In genomic region chr4:158814207-158814606, GRCh38 we compare ENCODE assay signal across 27 cellular contexts. TPM values are rescaled to one million over a fixed set of nuclear protein-coding genes. Genes with fewer than 3 reads are reported as not detected.
DNase-seq lines count a peak whose midpoint lies in the region; ATAC-seq and TF ChIP-seq lines count a peak whose summit lies in the region.
"Had no signal": no experiment of that assay in that cellular context is flagged by ENCODE, and none has a peak within 500 bp of the region (broad histone marks: within the 10 kb centered on the region; RNA-seq: fewer than 3 reads in every experiment).

No MANE protein-coding gene starts in this region.

- H3K27me3 Mint-ChIP-seq in CD14-positive monocyte (ENCODE audit: low read depth in 3 of 3) = no peaks in the 10 kb centered on the region
- H3K27me3 Mint-ChIP-seq: activated CD4-positive, alpha-beta T cell treated with anti-CD3 and anti-CD28 coated beads, Interleukin-2, amount 10 ng/mL, durations not matched to agents 24 days and 14 days; dendritic cell treated with granulocyte-macrophage colony-stimulating factor and Interleukin-4, amounts not matched to agents 40 ng/mL and 50 ng/mL, for 4 days had no signal

- intact Hi-C loops in body of pancreas (cut with DNase I) (no loop called here), lower lobe of right lung (cut with DNase I) (no loop called here), CD14-positive monocyte (cut with micrococcal nuclease) (loop anchor here (5.0 kb wide), 1 partner anchor 47 kb away; the partner anchor contains the start of gene FNIP2 (in 2 of the 2))

- H3K27me3 ChIP-seq in body of pancreas = no peaks in the 10 kb centered on the region
- no peaks in the 10 kb centered on the region for H3K27me3 ChIP-seq in lower lobe of right lung (ENCODE audit: low read depth)
- H3K27me3 ChIP-seq in smooth muscle cell (ENCODE audit: low read depth) = no peaks in the 10 kb centered on the region
- H3K27me3 ChIP-seq in suprapubic skin = no peaks in the 10 kb centered on the region
- H3K27me3 ChIP-seq: BLaER1 treated with 17β-estradiol and CSF1 and Interleukin-3, amounts not matched to agents 10 nM and 100 nM; vagina had no signal

- no peak for TF ChIP-seq EP300 in suprapubic skin (IDR thresholded peaks at IDR 0.05)

- no peak overlapping the region for H3K4me3 ChIP-seq in LNCaP clone FGC (ENCODE audit: low read depth, low read length)
- H3K4me3 ChIP-seq in body of pancreas = no peak overlapping the region
- H3K4me3 ChIP-seq in lower lobe of right lung = no peak overlapping the region
- H3K4me3 ChIP-seq in smooth muscle cell = no peak overlapping the region
- H3K4me3 ChIP-seq in suprapubic skin = no peak overlapping the region
- H3K4me3 ChIP-seq: BLaER1 treated with 17β-estradiol and CSF1 and Interleukin-3, amounts not matched to agents 10 nM and 100 nM; K562; vagina had no signal

- WGBS in body of pancreas, 2 donors = 6 to 18% methylated on average over 3 of the region's 3 CpGs
- WGBS in smooth muscle cell (ENCODE audit: low lambda C conversion rate) = 81% methylated on average over 3 of the region's 3 CpGs
- 83% methylated on average over 3 of the region's 3 CpGs for WGBS in suprapubic skin

- peak overlapping the region; percentile 38 for H3K4me2 ChIP-seq in smooth muscle cell

- H3K36me3 ChIP-seq in body of pancreas (replicated peaks in 1 of 2; ENCODE audit: insufficient read depth in 1 of 2, low read depth in 2 of 2) (no peaks in the 10 kb centered on the region), lower lobe of right lung (no peaks in the 10 kb centered on the region), smooth muscle cell (ENCODE audit: low read depth) (no peaks in the 10 kb centered on the region), suprapubic skin (no peaks in the 10 kb centered on the region)
- H3K36me3 ChIP-seq: vagina had no signal

- H3K9me3 Mint-ChIP-seq in CD14-positive monocyte = peaks cover 0 to 2% (median 0%) of the 10 kb centered on the region in 7 donors
- H3K9me3 Mint-ChIP-seq: activated CD4-positive, alpha-beta T cell treated with anti-CD3 and anti-CD28 coated beads, Interleukin-2, amount 10 ng/mL, durations not matched to agents 24 days and 14 days; activated naive CD4-positive, alpha-beta T cell treated with anti-CD3 and anti-CD28 coated beads for 36 hours; activated T-cell treated with anti-CD3 and anti-CD28 coated beads, Interleukin-2, amount 50 U/mL, for 72 hours; dendritic cell treated with granulocyte-macrophage colony-stimulating factor and Interleukin-4, amounts not matched to agents 40 ng/mL and 50 ng/mL, for 4 days; naive thymus-derived CD8-positive, alpha-beta T cell; T-helper 2 cell treated with Interferon-gamma antibody and Interleukin-4, amounts not matched to agents 5 μg/mL and 100 μg/mL, for 36 hours had no signal

- H3K4me1 ChIP-seq in body of pancreas (peaks cover 68% of the 10 kb centered on the region), lower lobe of right lung (peaks cover 90% of the 10 kb centered on the region), smooth muscle cell (ENCODE audit: low read depth) (peaks cover 4% of the 10 kb centered on the region), suprapubic skin (peaks cover 53% of the 10 kb centered on the region)

- peaks cover 78% of the 10 kb centered on the region for H3K4me1 Mint-ChIP-seq in CD14-positive monocyte

- H3K9me3 ChIP-seq in body of pancreas = no peaks in the 10 kb centered on the region
- H3K9me3 ChIP-seq in lower lobe of right lung = no peaks in the 10 kb centered on the region
- no peaks in the 10 kb centered on the region for H3K9me3 ChIP-seq in smooth muscle cell (replicated peaks; ENCODE audit: low read depth)
- H3K9me3 ChIP-seq in suprapubic skin = no peaks in the 10 kb centered on the region
- H3K9me3 ChIP-seq: vagina had no signal

- H4K20me1 ChIP-seq in smooth muscle cell (ENCODE audit: low read depth) = no peaks in the 10 kb centered on the region

- ATAC-seq in body of pancreas (peak; percentile 50), lower lobe of right lung (peak in 1 of 2 donors; percentile 39), omental fat pad (ENCODE audit: low FRiP score) (no peak), HG02973 (IDR thresholded peaks at IDR 0.05; ENCODE audit: unreplicated experiment) (no peak)
- ATAC-seq: activated T-cell treated with anti-CD3 and anti-CD28 coated beads, Interleukin-2, amount 50 U/mL, for 72 hours; K562; naive thymus-derived CD8-positive, alpha-beta T cell had no signal

- peaks cover 3 to 9% of the 10 kb centered on the region in 2 donors for H3K36me3 Mint-ChIP-seq in CD14-positive monocyte
- H3K36me3 Mint-ChIP-seq: naive thymus-derived CD8-positive, alpha-beta T cell had no signal

- H2AFZ ChIP-seq in smooth muscle cell (ENCODE audit: low read depth) = no peak overlapping the region
- H2AFZ ChIP-seq: parathyroid adenoma had no signal

- DNase-seq in LNCaP clone FGC (ENCODE audit: low read depth) (peak; percentile 74), body of pancreas (no peak), lower lobe of right lung (no peak), smooth muscle cell (lab: John Stamatoyannopoulos, UW; ENCODE audit: unreplicated experiment) (no peak), suprapubic skin (ENCODE audit: low spot score in 2 of 2) (no peak), omental fat pad (ENCODE audit: low spot score) (no peak), CD14-positive monocyte (ENCODE audit: low spot score) (no peak)
- DNase-seq: activated CD4-positive, alpha-beta T cell treated with anti-CD3 and anti-CD28 coated beads, Interleukin-2, amount 10 ng/mL, durations not matched to agents 24 days and 14 days; activated naive CD4-positive, alpha-beta T cell treated with anti-CD3 and anti-CD28 coated beads for 36 hours; activated T-cell treated with anti-CD3 and anti-CD28 coated beads, Interleukin-2, amount 50 U/mL, for 72 hours; amniotic stem cell; caudate nucleus; glutamatergic neuron; MM.1S; naive thymus-derived CD8-positive, alpha-beta T cell; NCI-H146; NCI-H2171; NCI-H524 treated with DMSO at 0.1 percent for 48 hours; stimulated activated CD4-positive, alpha-beta T cell treated with anti-CD3 and anti-CD28 coated beads, Interleukin-1b, Interleukin-23, amount 100 ng/mL, for 48 hours; WERI-Rb-1 had no signal

- H3K79me2 ChIP-seq in smooth muscle cell (ENCODE audit: low read depth) = peaks cover 16% of the 10 kb centered on the region

- H3K27ac ChIP-seq in body of pancreas = peak overlapping the region in 3 of 4 donors; percentile 57 to 68 (median 63)
- H3K27ac ChIP-seq in lower lobe of right lung = peak overlapping the region; percentile 13
- peak overlapping the region; percentile 29 for H3K27ac ChIP-seq in smooth muscle cell (ENCODE audit: low read depth)
- H3K27ac ChIP-seq in suprapubic skin = no peak overlapping the region
- H3K27ac ChIP-seq: parathyroid adenoma, vagina, WERI-Rb-1 had no signal

- no peak for TF ChIP-seq CTCF in LNCaP clone FGC (IDR thresholded peaks at IDR 0.05; ENCODE audit: control insufficient read depth, extremely low read depth, insufficient read depth)
- no peak for TF ChIP-seq CTCF in body of pancreas (IDR thresholded peaks at IDR 0.05)
- TF ChIP-seq CTCF in lower lobe of right lung (IDR thresholded peaks at IDR 0.05) = no peak
- no peak for TF ChIP-seq CTCF in smooth muscle cell (IDR thresholded peaks at IDR 0.05; ENCODE audit: borderline replicate concordance, insufficient read depth, poor library complexity, severe bottlenecking)
- TF ChIP-seq CTCF in suprapubic skin (IDR thresholded peaks at IDR 0.05) = no peak
- TF ChIP-seq CTCF in omental fat pad (IDR thresholded peaks at IDR 0.05) = no peak
- no peak for TF ChIP-seq CTCF in CD14-positive monocyte (IDR thresholded peaks at IDR 0.05)

- H3K4me3 Mint-ChIP-seq in CD14-positive monocyte = no peak overlapping the region
- H3K4me3 Mint-ChIP-seq: activated CD4-positive, alpha-beta T cell treated with anti-CD3 and anti-CD28 coated beads, Interleukin-2, amount 10 ng/mL, durations not matched to agents 24 days and 14 days; activated naive CD4-positive, alpha-beta T cell treated with anti-CD3 and anti-CD28 coated beads for 36 hours; activated T-cell treated with anti-CD3 and anti-CD28 coated beads, Interleukin-2, amount 50 U/mL, for 72 hours; dendritic cell treated with granulocyte-macrophage colony-stimulating factor and Interleukin-4, amounts not matched to agents 40 ng/mL and 50 ng/mL, for 4 days; naive thymus-derived CD8-positive, alpha-beta T cell; T-helper 2 cell treated with Interferon-gamma antibody and Interleukin-4, amounts not matched to agents 5 μg/mL and 100 μg/mL, for 36 hours had no signal

- TF ChIP-seq POLR2A in body of pancreas (IDR thresholded peaks at IDR 0.05) = no peak
- no peak for TF ChIP-seq POLR2A in suprapubic skin (IDR thresholded peaks at IDR 0.05)

- H3F3A ChIP-seq in smooth muscle cell (ENCODE audit: low read depth) = peaks cover 4% of the 10 kb centered on the region

- H3K9ac ChIP-seq in smooth muscle cell (ENCODE audit: low read depth) = no peak overlapping the region
- H3K9ac ChIP-seq: parathyroid adenoma had no signal

- peak overlapping the region in 2 of 7 donors; percentile 30 to 41 for H3K27ac Mint-ChIP-seq in CD14-positive monocyte
- H3K27ac Mint-ChIP-seq: activated CD4-positive, alpha-beta T cell treated with anti-CD3 and anti-CD28 coated beads, Interleukin-2, amount 10 ng/mL, durations not matched to agents 24 days and 14 days; activated naive CD4-positive, alpha-beta T cell treated with anti-CD3 and anti-CD28 coated beads for 36 hours; activated T-cell treated with anti-CD3 and anti-CD28 coated beads, Interleukin-2, amount 50 U/mL, for 72 hours; dendritic cell treated with granulocyte-macrophage colony-stimulating factor and Interleukin-4, amounts not matched to agents 40 ng/mL and 50 ng/mL, for 4 days; T-helper 2 cell treated with Interferon-gamma antibody and Interleukin-4, amounts not matched to agents 5 μg/mL and 100 μg/mL, for 36 hours had no signal

RNA-seq across cellular contexts. Expression of gene FNIP2, which starts 45.4 kb away (rescaled TPM):
- 10 to 100 TPM; 26.7 to 38.2 TPM for total RNA-seq in body of pancreas
- total RNA-seq in lower lobe of right lung = 90.7 TPM
- total RNA-seq in smooth muscle cell = 27.6 and 36.3 TPM in 2 replicates
- polyA plus RNA-seq in smooth muscle cell = 10.4 and 11.2 TPM in 2 replicates
- 10 to 100 TPM; 21.4 to 31.7 (median 28.1) TPM for total RNA-seq in suprapubic skin
- total RNA-seq in omental fat pad = 100 to 1,000 TPM in 1 of 4 donors, 10 to 100 TPM in 3; 56.4 to 125 (median 73.4) TPM
- 1 to 10 TPM; 3.5 to 5.7 TPM for polyA plus RNA-seq in CD14-positive monocyte

Comparison
In these comparisons a context has a peak if more than half of its experiments do, and no peak if none do; other contexts are left out.
1. intact Hi-C loops: an anchor here in CD14-positive monocyte (5.0 kb wide); none called in body of pancreas and lower lobe of right lung.